ENCODE assay signal across 15 cellular contexts in genomic region chr6:53032853-53033252, GRCh38. TPM values are rescaled to one million over a fixed set of nuclear protein-coding genes. Genes with fewer than 3 reads are reported as not detected.
DNase-seq lines count a peak whose midpoint lies in the region; ATAC-seq, FAIRE-seq and TF ChIP-seq lines count a peak whose summit lies in the region.
"Had no signal": no experiment of that assay in that cellular context is flagged by ENCODE, and none has a peak within 500 bp of the region (broad histone marks: within the 10 kb centered on the region; RNA-seq: fewer than 3 reads in every experiment).

No MANE protein-coding gene starts in this region.

- peak overlapping the region; percentile 86 for H4K91ac ChIP-seq in mesenchymal stem cell (ENCODE audit: low read length)

- H3K27me3 ChIP-seq in mesenchymal stem cell (ENCODE audit: control insufficient read depth in 1 of 2, insufficient read depth in 1 of 2, low read length in 2 of 2) (no peaks in the 10 kb centered on the region), stomach (no peaks in the 10 kb centered on the region)
- H3K27me3 ChIP-seq: BLaER1 treated with 17β-estradiol and CSF1 and Interleukin-3, amounts not matched to agents 10 nM and 100 nM had no signal

- peak overlapping the region in 1 of 2 experiments; percentile 79 for H3K18ac ChIP-seq in mesenchymal stem cell (ENCODE audit: low read depth in 1 of 2, low read length in 2 of 2)

- H3K4me2 ChIP-seq in mesenchymal stem cell (ENCODE audit: low read length, poor library complexity, severe bottlenecking), result no peak overlapping the region
- H3K4me2 ChIP-seq: BLaER1 treated with 17β-estradiol and CSF1 and Interleukin-3, amounts not matched to agents 10 nM and 100 nM had no signal

- H2BK5ac ChIP-seq in mesenchymal stem cell (ENCODE audit: low read depth, low read length, poor library complexity, severe bottlenecking), result no peak overlapping the region

- no peak overlapping the region for H3K23ac ChIP-seq in mesenchymal stem cell (ENCODE audit: low read length in 2 of 2)

- H2BK15ac ChIP-seq in mesenchymal stem cell (ENCODE audit: low read depth, poor library complexity, severe bottlenecking), result no peak overlapping the region

- peak overlapping the region; percentile 77 for H4K8ac ChIP-seq in mesenchymal stem cell (ENCODE audit: low read length)

- peaks cover 9 to 66% of the 10 kb centered on the region in 2 experiments for H3K36me3 ChIP-seq in mesenchymal stem cell (ENCODE audit: control insufficient read depth in 1 of 2, insufficient read depth in 2 of 2, low read depth in 1 of 2, low read length in 2 of 2)
- H3K36me3 ChIP-seq in stomach, result peaks cover 6 to 99% (median 83%) of the 10 kb centered on the region in 4 donors

- TF ChIP-seq CTCF in epithelial cell of esophagus (IDR thresholded peaks at IDR 0.05; ENCODE audit: insufficient read depth, low read depth, low read length, missing control alignments), result no peak
- no peak for TF ChIP-seq CTCF in stomach (IDR thresholded peaks at IDR 0.05)

- FAIRE-seq in GM19239 (lab: Jason Lieb, UNC), result no peak

- peak overlapping the region in 1 of 2 experiments; percentile 21 for H2BK12ac ChIP-seq in mesenchymal stem cell (ENCODE audit: low read length in 2 of 2)

- H3K9me3 ChIP-seq in mesenchymal stem cell (ENCODE audit: control insufficient read depth, low read length) (no peaks in the 10 kb centered on the region), stomach (no peaks in the 10 kb centered on the region)
- H3K9me3 ChIP-seq: BLaER1 treated with 17β-estradiol and CSF1 and Interleukin-3, amounts not matched to agents 10 nM and 100 nM; lower lobe of right lung had no signal

- no peak for TF ChIP-seq POLR2A in stomach (IDR thresholded peaks at IDR 0.05)

- H2AFZ ChIP-seq in mesenchymal stem cell (ENCODE audit: low read depth, low read length), result no peak overlapping the region

- 48% methylated on average over 4 of the region's 4 CpGs for WGBS in mesenchymal stem cell
- WGBS in stomach, 5 donors, result 67 to 74% (median 73%) methylated on average over 4 of the region's 4 CpGs

- peaks cover 4% of the 10 kb centered on the region for H3K79me1 ChIP-seq in mesenchymal stem cell (replicated peaks; ENCODE audit: low read length, poor library complexity, severe bottlenecking)

- peak overlapping the region in 1 of 2 experiments; percentile 17 for H3K4ac ChIP-seq in mesenchymal stem cell (ENCODE audit: low read depth in 1 of 2, low read length in 2 of 2)

- H3K4me1 ChIP-seq in mesenchymal stem cell (ENCODE audit: control insufficient read depth, insufficient read depth, low read depth, low read length) (peaks cover 2% of the 10 kb centered on the region), stomach (peaks cover 0 to 32% (median 6%) of the 10 kb centered on the region in 4 donors)

- H3K27ac ChIP-seq in mesenchymal stem cell (ENCODE audit: low read length, poor library complexity, severe bottlenecking) (peak overlapping the region; percentile 56), stomach (peak overlapping the region; percentile 1 to 66 (median 60))
- H3K27ac ChIP-seq: BLaER1 treated with 17β-estradiol and CSF1 and Interleukin-3, amounts not matched to agents 10 nM and 100 nM; lower lobe of right lung had no signal

- peak overlapping the region; percentile 73 for H2BK120ac ChIP-seq in mesenchymal stem cell (ENCODE audit: low read depth, low read length)

- no peak overlapping the region for H3K14ac ChIP-seq in mesenchymal stem cell (ENCODE audit: low read length in 2 of 2)

- no peak for TF ChIP-seq EP300 in stomach (IDR thresholded peaks at IDR 0.05)

- peak overlapping the region; percentile 53 for H2AK5ac ChIP-seq in mesenchymal stem cell (ENCODE audit: low read length, severe bottlenecking)

- H3K4me3 ChIP-seq in epithelial cell of esophagus (ENCODE audit: low read length) (no peak overlapping the region), mesenchymal stem cell (ENCODE audit: insufficient read depth in 1 of 2, low read depth in 1 of 2, low read length in 2 of 2) (peak overlapping the region in 1 of 2 experiments; percentile 11), stomach (no peak overlapping the region)
- H3K4me3 ChIP-seq: BLaER1 treated with 17β-estradiol and CSF1 and Interleukin-3, amounts not matched to agents 10 nM and 100 nM; lower lobe of right lung had no signal

- H3K9ac ChIP-seq in mesenchymal stem cell (ENCODE audit: low read length), result peak overlapping the region; percentile 40
- H3K9ac ChIP-seq: BLaER1 treated with 17β-estradiol and CSF1 and Interleukin-3, amounts not matched to agents 10 nM and 100 nM had no signal

- peak; percentile 62 for DNase-seq in RPMI7951 (ENCODE audit: low read depth)
- peak; percentile 10 for DNase-seq in epithelial cell of esophagus (ENCODE audit: low read depth)
- DNase-seq in mesenchymal stem cell, result peak; percentile 57
- no peak for DNase-seq in stomach
- no peak for DNase-seq in NCI-H187 treated with DMSO at 0.1 percent for 48 hours (lab: John Stamatoyannopoulos, UW)
- no peak for DNase-seq in NCI-H526 (lab: John Stamatoyannopoulos, UW)
- no peak for DNase-seq in GM19239 (ENCODE audit: insufficient read length, low spot score)
- DNase-seq: activated CD4-positive, alpha-beta T cell treated with anti-CD3 and anti-CD28 coated beads, Interleukin-2, amount 50 U/mL, for 1 hour; activated T-cell treated with anti-CD3 and anti-CD28 coated beads, Interleukin-2, amount 50 U/mL, for 48 hours; DMS79; lower lobe of right lung; NCI-H2081; stimulated activated CD4-positive, alpha-beta T cell treated with anti-CD3 and anti-CD28 coated beads, Interleukin-15, amount 100 ng/mL, for 24 hours had no signal

- intact Hi-C loops in stomach (cut with DNase I; ENCODE audit: low total_unique reads), result no loop called here

- no peak for ATAC-seq in GM21447 (IDR thresholded peaks at IDR 0.05; ENCODE audit: unreplicated experiment)
- ATAC-seq: lower lobe of right lung had no signal

RNA-seq across cellular contexts. Expression of gene CILK1, which starts 28.8 kb away (rescaled TPM):
- total RNA-seq in RPMI7951 (2014; rRNA removed; shearing (Covaris generic)), result 16.0 and 19.0 TPM in 2 replicates
- 12.2 TPM for polyA plus RNA-seq in mesenchymal stem cell (2013, experiment 1 of 2)
- polyA plus RNA-seq in mesenchymal stem cell (2013, experiment 2 of 2), result 12.6 TPM
- 10 to 100 TPM in 3 of 5 donors, 1 to 10 TPM in 2; 6.4 to 31.6 (median 18.3) TPM for total RNA-seq in stomach
- 10 to 100 TPM in 1 of 3 donors, 1 to 10 TPM in 2; 4.2 to 12.1 (median 7.2) TPM for polyA plus RNA-seq in stomach

RNA-seq across cellular contexts. Expression of gene FBXO9, which starts 32.4 kb away (rescaled TPM):
- total RNA-seq in RPMI7951 (2014; rRNA removed; shearing (Covaris generic)), result 28.7 and 43.4 TPM in 2 replicates
- polyA plus RNA-seq in mesenchymal stem cell (2013, experiment 1 of 2), result 47.0 TPM
- 49.2 TPM for polyA plus RNA-seq in mesenchymal stem cell (2013, experiment 2 of 2)
- total RNA-seq in stomach, result 100 to 1,000 TPM in 1 of 5 donors, 10 to 100 TPM in 4; 53.1 to 119 (median 67.1) TPM
- 10 to 100 TPM; 33.9 to 45.4 (median 42.2) TPM for polyA plus RNA-seq in stomach

RNA-seq across cellular contexts. Expression of gene GSTA4, which starts 37.8 kb away (rescaled TPM):
- 16.1 and 18.7 TPM in 2 replicates for total RNA-seq in RPMI7951 (2014; rRNA removed; shearing (Covaris generic))
- polyA plus RNA-seq in mesenchymal stem cell (2013, experiment 1 of 2), result 24.9 TPM
- polyA plus RNA-seq in mesenchymal stem cell (2013, experiment 2 of 2), result 25.5 TPM
- total RNA-seq in stomach, result 100 to 1,000 TPM in 2 of 5 donors, 10 to 100 TPM in 2, 1 to 10 TPM in 1; 5.2 to 105 (median 62.4) TPM
- polyA plus RNA-seq in stomach, result 10 to 100 TPM; 41.6 to 54.8 (median 42.7) TPM

Comparison
In these comparisons a context has a peak if more than half of its experiments do, and no peak if none do; other contexts are left out.
1. DNase-seq: peak in RPMI7951 (single experiment), epithelial cell of esophagus (single experiment) and mesenchymal stem cell (single experiment); none in stomach (single experiment), NCI-H187 treated with DMSO at 0.1 percent for 48 hours (single experiment), NCI-H526 (0 of 2) and GM19239 (single experiment).